13 cellular contexts compared by ENCODE assay signal in the genomic region with DNA sequence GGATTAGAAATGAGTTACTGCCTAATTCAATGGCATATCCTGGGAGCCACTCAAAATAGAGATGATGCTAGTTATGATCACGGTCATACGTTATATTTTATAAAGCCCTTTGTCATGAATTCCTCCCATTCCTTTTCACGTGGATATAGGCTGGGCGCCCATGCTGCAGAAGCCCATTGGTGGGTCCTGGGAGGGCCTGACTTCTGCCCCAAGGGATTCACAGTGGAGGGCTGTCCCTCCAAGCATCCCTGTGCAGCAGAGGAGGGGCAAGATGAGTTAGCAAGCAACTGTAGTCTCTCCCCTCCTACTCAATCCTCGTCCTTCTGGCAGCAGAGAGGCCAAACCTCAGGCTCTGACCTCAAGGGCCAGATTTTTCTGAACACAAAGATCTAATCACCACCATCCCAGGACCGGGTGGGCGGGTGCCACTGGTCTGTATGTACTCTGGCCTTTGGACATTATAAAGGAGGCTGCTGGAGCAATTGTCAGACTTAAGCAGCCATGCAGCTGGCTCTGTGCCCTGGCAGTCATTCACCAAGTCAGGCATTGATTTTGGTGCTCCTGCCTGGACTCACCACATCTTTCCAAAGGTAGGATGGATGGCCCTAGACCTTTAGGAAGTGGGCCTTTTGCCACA. TPM values are rescaled to one million over a fixed set of nuclear protein-coding genes. Genes with fewer than 3 reads are reported as not detected.
DNase-seq lines count a peak whose midpoint lies in the region; ATAC-seq and TF ChIP-seq lines count a peak whose summit lies in the region.
"Had no signal": no experiment of that assay in that cellular context is flagged by ENCODE, and none has a peak within 500 bp of the region (broad histone marks: within the 10 kb centered on the region; RNA-seq: fewer than 3 reads in every experiment).

No MANE protein-coding gene starts in this region.

- H3K36me3 Mint-ChIP-seq in activated T-cell treated with anti-CD3 and anti-CD28 coated beads, Interleukin-2, amount 50 U/mL, for 24 hours (ENCODE audit: low read depth), result peaks cover 24% of the 10 kb centered on the region
- H3K36me3 Mint-ChIP-seq in WTC11, result no peaks in the 10 kb centered on the region

- H3K27me3 Mint-ChIP-seq in activated T-cell treated with anti-CD3 and anti-CD28 coated beads, Interleukin-2, amount 50 U/mL, for 24 hours, result no peaks in the 10 kb centered on the region
- no peaks in the 10 kb centered on the region for H3K27me3 Mint-ChIP-seq in WTC11 (ENCODE audit: low read depth)
- H3K27me3 Mint-ChIP-seq: activated naive CD8-positive, alpha-beta T cell treated with anti-CD3 and anti-CD28 coated beads, Interleukin-2, amount 10 ng/mL, durations not matched to agents 7 days and 5 days had no signal

- peaks cover 64% of the 10 kb centered on the region for H3K4me1 ChIP-seq in suprapubic skin

- no peak for TF ChIP-seq EP300 in suprapubic skin (IDR thresholded peaks at IDR 0.05)

- TF ChIP-seq CTCF in WTC11 (IDR thresholded peaks at IDR 0.05) (no peak), suprapubic skin (IDR thresholded peaks at IDR 0.05) (no peak)

- H3K9me3 Mint-ChIP-seq in activated T-cell treated with anti-CD3 and anti-CD28 coated beads, Interleukin-2, amount 50 U/mL, for 24 hours, result no peaks in the 10 kb centered on the region
- no peaks in the 10 kb centered on the region for H3K9me3 Mint-ChIP-seq in WTC11
- H3K9me3 Mint-ChIP-seq: activated naive CD8-positive, alpha-beta T cell treated with anti-CD3 and anti-CD28 coated beads, Interleukin-2, amount 10 ng/mL, durations not matched to agents 7 days and 5 days had no signal

- POLR2A ChIA-PET in WTC11 (lab: Charles Lee), result interaction anchor here (0.5 to 0.6 kb wide), 2 partner anchors 13 to 105 kb away, joined by 3 to 7 read pairs; no protein-coding TSS in a partner anchor

- H3K4me1 Mint-ChIP-seq in activated T-cell treated with anti-CD3 and anti-CD28 coated beads, Interleukin-2, amount 50 U/mL, for 24 hours (ENCODE audit: low read depth), result peaks cover 31% of the 10 kb centered on the region
- H3K4me1 Mint-ChIP-seq in WTC11, result peaks cover 12% of the 10 kb centered on the region

- DNase-seq in activated T-cell treated with anti-CD3 and anti-CD28 coated beads, Interleukin-2, amount 50 U/mL, for 24 hours, result no peak
- DNase-seq in activated T-cell treated with anti-CD3 and anti-CD28 coated beads for 4 hours, result no peak
- DNase-seq in WTC11 (ENCODE audit: low spot score), result no peak
- DNase-seq in iris pigment epithelial cell (ENCODE audit: low read depth), result peak; percentile 21
- no peak for DNase-seq in suprapubic skin (ENCODE audit: low spot score in 2 of 2)
- DNase-seq in NCI-H226, result no peak
- DNase-seq: activated naive CD8-positive, alpha-beta T cell treated with anti-CD3 and anti-CD28 coated beads, Interleukin-2, amount 10 ng/mL, durations not matched to agents 7 days and 5 days; MV-4-11; NCI-H2171; SIG-M5 had no signal

- H3K4me3 ChIP-seq in suprapubic skin, result no peak overlapping the region

- CTCF ChIA-PET in WTC11 (lab: Charles Lee), result interaction anchor here (2.3 to 2.6 kb wide), 2 partner anchors 18 to 27 kb away, joined by 5 to 11 read pairs; no protein-coding TSS in a partner anchor

- H3K27ac Mint-ChIP-seq in activated T-cell treated with anti-CD3 and anti-CD28 coated beads, Interleukin-2, amount 50 U/mL, for 24 hours, result peak overlapping the region; percentile 3
- peak overlapping the region; percentile 56; the same call in 1 of the 2 replicates for H3K27ac Mint-ChIP-seq in WTC11

- H3K9me3 ChIP-seq in suprapubic skin, result no peaks in the 10 kb centered on the region

- H3K4me3 Mint-ChIP-seq in activated T-cell treated with anti-CD3 and anti-CD28 coated beads, Interleukin-2, amount 50 U/mL, for 24 hours, result no peak overlapping the region
- no peak overlapping the region for H3K4me3 Mint-ChIP-seq in WTC11
- H3K4me3 Mint-ChIP-seq: activated naive CD8-positive, alpha-beta T cell treated with anti-CD3 and anti-CD28 coated beads, Interleukin-2, amount 10 ng/mL, durations not matched to agents 7 days and 5 days had no signal

- no peak for TF ChIP-seq POLR2A in suprapubic skin (IDR thresholded peaks at IDR 0.05)

- H3K36me3 ChIP-seq in suprapubic skin, result peaks cover 6% of the 10 kb centered on the region

- peak overlapping the region; percentile 5 for H3K27ac ChIP-seq in suprapubic skin

- no peak for ATAC-seq in WTC11
- no peak for ATAC-seq in GM21619 (IDR thresholded peaks at IDR 0.05; ENCODE audit: unreplicated experiment)
- ATAC-seq in HG02870 (IDR thresholded peaks at IDR 0.05; ENCODE audit: unreplicated experiment), result no peak

- H3K27me3 ChIP-seq in suprapubic skin, result no peaks in the 10 kb centered on the region

- 58% methylated on average over 7 of the region's 7 CpGs for WGBS in suprapubic skin

TF ChIP-seq in WTC11, 78 proteins besides CTCF, POLR2A, EP300 and RAD21:
- TF ChIP-seq, protein P1, sequence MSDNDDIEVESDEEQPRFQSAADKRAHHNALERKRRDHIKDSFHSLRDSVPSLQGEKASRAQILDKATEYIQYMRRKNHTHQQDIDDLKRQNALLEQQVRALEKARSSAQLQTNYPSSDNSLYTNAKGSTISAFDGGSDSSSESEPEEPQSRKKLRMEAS (CRISPR knock-in tag; IDR thresholded peaks at IDR 0.05), result no peak
- TF ChIP-seq, protein P2, sequence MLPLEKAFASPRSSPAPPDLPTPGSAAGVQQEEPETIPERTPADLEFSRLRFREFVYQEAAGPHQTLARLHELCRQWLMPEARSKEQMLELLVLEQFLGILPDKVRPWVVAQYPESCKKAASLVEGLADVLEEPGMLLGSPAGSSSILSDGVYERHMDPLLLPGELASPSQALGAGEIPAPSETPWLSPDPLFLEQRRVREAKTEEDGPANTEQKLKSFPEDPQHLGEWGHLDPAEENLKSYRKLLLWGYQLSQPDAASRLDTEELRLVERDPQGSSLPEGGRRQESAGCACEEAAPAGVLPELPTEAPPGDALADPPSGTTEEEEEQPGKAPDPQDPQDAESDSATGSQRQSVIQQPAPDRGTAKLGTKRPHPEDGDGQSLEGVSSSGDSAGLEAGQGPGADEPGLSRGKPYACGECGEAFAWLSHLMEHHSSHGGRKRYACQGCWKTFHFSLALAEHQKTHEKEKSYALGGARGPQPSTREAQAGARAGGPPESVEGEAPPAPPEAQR (CRISPR knock-in tag; IDR thresholded peaks at IDR 0.05), result no peak
- TF ChIP-seq, protein P3, sequence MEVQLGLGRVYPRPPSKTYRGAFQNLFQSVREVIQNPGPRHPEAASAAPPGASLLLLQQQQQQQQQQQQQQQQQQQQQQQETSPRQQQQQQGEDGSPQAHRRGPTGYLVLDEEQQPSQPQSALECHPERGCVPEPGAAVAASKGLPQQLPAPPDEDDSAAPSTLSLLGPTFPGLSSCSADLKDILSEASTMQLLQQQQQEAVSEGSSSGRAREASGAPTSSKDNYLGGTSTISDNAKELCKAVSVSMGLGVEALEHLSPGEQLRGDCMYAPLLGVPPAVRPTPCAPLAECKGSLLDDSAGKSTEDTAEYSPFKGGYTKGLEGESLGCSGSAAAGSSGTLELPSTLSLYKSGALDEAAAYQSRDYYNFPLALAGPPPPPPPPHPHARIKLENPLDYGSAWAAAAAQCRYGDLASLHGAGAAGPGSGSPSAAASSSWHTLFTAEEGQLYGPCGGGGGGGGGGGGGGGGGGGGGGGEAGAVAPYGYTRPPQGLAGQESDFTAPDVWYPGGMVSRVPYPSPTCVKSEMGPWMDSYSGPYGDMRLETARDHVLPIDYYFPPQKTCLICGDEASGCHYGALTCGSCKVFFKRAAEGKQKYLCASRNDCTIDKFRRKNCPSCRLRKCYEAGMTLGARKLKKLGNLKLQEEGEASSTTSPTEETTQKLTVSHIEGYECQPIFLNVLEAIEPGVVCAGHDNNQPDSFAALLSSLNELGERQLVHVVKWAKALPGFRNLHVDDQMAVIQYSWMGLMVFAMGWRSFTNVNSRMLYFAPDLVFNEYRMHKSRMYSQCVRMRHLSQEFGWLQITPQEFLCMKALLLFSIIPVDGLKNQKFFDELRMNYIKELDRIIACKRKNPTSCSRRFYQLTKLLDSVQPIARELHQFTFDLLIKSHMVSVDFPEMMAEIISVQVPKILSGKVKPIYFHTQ (CRISPR knock-in tag; IDR thresholded peaks at IDR 0.05), result no peak
- TF ChIP-seq, protein P4, sequence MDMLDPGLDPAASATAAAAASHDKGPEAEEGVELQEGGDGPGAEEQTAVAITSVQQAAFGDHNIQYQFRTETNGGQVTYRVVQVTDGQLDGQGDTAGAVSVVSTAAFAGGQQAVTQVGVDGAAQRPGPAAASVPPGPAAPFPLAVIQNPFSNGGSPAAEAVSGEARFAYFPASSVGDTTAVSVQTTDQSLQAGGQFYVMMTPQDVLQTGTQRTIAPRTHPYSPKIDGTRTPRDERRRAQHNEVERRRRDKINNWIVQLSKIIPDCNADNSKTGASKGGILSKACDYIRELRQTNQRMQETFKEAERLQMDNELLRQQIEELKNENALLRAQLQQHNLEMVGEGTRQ (CRISPR knock-in tag; IDR thresholded peaks at IDR 0.05), result no peak
- no peak for TF ChIP-seq JAZF1 (CRISPR knock-in tag; IDR thresholded peaks at IDR 0.05)
- no peak for TF ChIP-seq TP53 (CRISPR knock-in tag; IDR thresholded peaks at IDR 0.05)
- TF ChIP-seq SMAD3 (CRISPR knock-in tag; IDR thresholded peaks at IDR 0.05; ENCODE audit: borderline replicate concordance), result no peak
- TF ChIP-seq GRHL2 (CRISPR knock-in tag; IDR thresholded peaks at IDR 0.05; ENCODE audit: insufficient replicate concordance, severe bottlenecking), result no peak

RNA-seq across cellular contexts. Expression of a gene that starts 8.5 kb away (rescaled TPM):
- 21.6 to 25.8 TPM (median 22.8 TPM) in 3 replicates for total RNA-seq in WTC11 (2021)
- 100 to 1,000 TPM; 207 to 654 (median 526) TPM for total RNA-seq in suprapubic skin

RNA-seq across cellular contexts. Expression of a gene that starts 28.3 kb away (rescaled TPM):
- 7.9 to 10.1 TPM (median 10.0 TPM) in 3 replicates for total RNA-seq in WTC11 (2021)
- total RNA-seq in suprapubic skin, result 10 to 100 TPM; 22.6 to 96.4 (median 36.6) TPM

RNA-seq across cellular contexts. Expression of a gene that starts 38.6 kb away (rescaled TPM):
- 2.9 to 5.4 TPM (median 5.1 TPM) in 3 replicates for total RNA-seq in WTC11 (2021)
- total RNA-seq in suprapubic skin, result 10 to 100 TPM in 1 of 4 donors, 1 to 10 TPM in 3; 4.0 to 11.9 (median 5.4) TPM
- total RNA-seq: activated naive CD8-positive, alpha-beta T cell treated with anti-CD3 and anti-CD28 coated beads, Interleukin-2, amount 10 ng/mL, durations not matched to agents 7 days and 5 days; HT-29 had no signal
